In genomic region chr18:12282436-12283039, GRCh38 we compare ENCODE assay signal across 15 cellular contexts. TPM values are rescaled to one million over a fixed set of nuclear protein-coding genes. Genes with fewer than 3 reads are reported as not detected.
DNase-seq lines count a peak whose midpoint lies in the region; ATAC-seq and TF ChIP-seq lines count a peak whose summit lies in the region.
"Had no signal": no experiment of that assay in that cellular context is flagged by ENCODE, and none has a peak within 500 bp of the region (broad histone marks: within the 10 kb centered on the region; RNA-seq: fewer than 3 reads in every experiment).

No MANE protein-coding gene starts in this region.

- peaks cover 23% of the 10 kb centered on the region for H3K27me3 Mint-ChIP-seq in WTC11 (ENCODE audit: low read depth)

- intact Hi-C loops in psoas muscle (cut with DNase I): no loop called here

- no peak for TF ChIP-seq RAD21 in SK-N-SH (IDR thresholded peaks at IDR 0.05; ENCODE audit: low read length)

- H3F3A ChIP-seq in SK-N-SH (replicated peaks; ENCODE audit: insufficient read depth): peaks cover 5% of the 10 kb centered on the region

- no peaks in the 10 kb centered on the region for H3K9me3 ChIP-seq in SK-N-SH
- H3K9me3 ChIP-seq in fibroblast of lung (ENCODE audit: control insufficient read depth, insufficient read depth, low read depth, low read length): no peaks in the 10 kb centered on the region
- H3K9me3 ChIP-seq in HAP-1: no peaks in the 10 kb centered on the region
- H3K9me3 ChIP-seq in psoas muscle: no peaks in the 10 kb centered on the region
- H3K9me3 ChIP-seq: upper lobe of left lung had no signal

- POLR2A ChIA-PET in SK-N-SH (lab: Yijun Ruan, JAX): no interaction called here
- POLR2A ChIA-PET in WTC11 (lab: Charles Lee): no interaction called here

- TF ChIP-seq CTCF in SK-N-SH (IDR thresholded peaks at IDR 0.05) (no peak), fibroblast of lung (conservative IDR thresholded peaks at IDR 0.05 in 1 of 2, IDR thresholded peaks at IDR 0.05 in 1 of 2; ENCODE audit: low read depth in 1 of 2, low read length in 2 of 2) (no peak), psoas muscle (IDR thresholded peaks at IDR 0.05) (no peak), WTC11 (IDR thresholded peaks at IDR 0.05) (no peak)

- H2AFZ ChIP-seq in SK-N-SH (ENCODE audit: low read depth) (peak overlapping the region; percentile 67; the same call in 1 of the 2 replicates), fibroblast of lung (ENCODE audit: low read length) (peak overlapping the region; percentile 3)

- no peak overlapping the region for H3K27ac Mint-ChIP-seq in WTC11
- H3K27ac Mint-ChIP-seq: activated naive CD8-positive, alpha-beta T cell had no signal

- no peaks in the 10 kb centered on the region for H3K27me3 ChIP-seq in SK-N-SH (ENCODE audit: insufficient read depth)
- no peaks in the 10 kb centered on the region for H3K27me3 ChIP-seq in fibroblast of lung (ENCODE audit: control insufficient read depth, insufficient read depth, low read length)
- peaks cover 3% of the 10 kb centered on the region for H3K27me3 ChIP-seq in rectal smooth muscle tissue (ENCODE audit: control insufficient read depth, insufficient read depth, low read length)
- H3K27me3 ChIP-seq in HAP-1 (ENCODE audit: low read depth): peaks cover 6% of the 10 kb centered on the region; the same call in 1 of the 2 replicates
- H3K27me3 ChIP-seq in psoas muscle (ENCODE audit: insufficient read depth in 3 of 3, low read length in 2 of 3): peaks cover 0 to 7% (median 3%) of the 10 kb centered on the region in 3 donors

- no peaks in the 10 kb centered on the region for H3K9me2 ChIP-seq in SK-N-SH

- ATAC-seq in psoas muscle (no peak), WTC11 (no peak)
- ATAC-seq: left ventricle myocardium superior had no signal

- DNase-seq in GM03348 (ENCODE audit: low spot score) (peak; percentile 87), SK-N-SH (no peak), fibroblast of lung (ENCODE audit: low read depth in 2 of 2) (peak; percentile 66 to 93), HAP-1 (ENCODE audit: low spot score in 2 of 2) (no peak), psoas muscle (no peak), WTC11 (ENCODE audit: low spot score) (no peak)
- DNase-seq in activated naive CD4-positive, alpha-beta T cell treated with anti-CD3 and anti-CD28 coated beads, Interleukin-2, amount 50 U/mL, for 16 hours: no peak
- DNase-seq: left ventricle myocardium superior, NCI-H1436, T-helper 2 cell, upper lobe of left lung had no signal

- in situ Hi-C loops in HAP-1 (cut with MboI; ENCODE audit: low sequenced_read_pairs): no loop called here

- peaks cover 28% of the 10 kb centered on the region for H3K4me1 Mint-ChIP-seq in WTC11

- CTCF ChIA-PET in SK-N-SH (lab: Yijun Ruan, JAX): interaction anchor here (0.9 to 6.1 kb wide), 3 partner anchors 10 to 110 kb away, joined by 4 to 50 read pairs (median 4); no protein-coding TSS in a partner anchor
- CTCF ChIA-PET in WTC11 (lab: Charles Lee): interaction anchor here (0.7 to 6.2 kb wide), 16 partner anchors 10 to 110 kb away, joined by 3 to 63 read pairs (median 4); partner anchors contain the start of genes AFG3L2 and TUBB6

- no peak for TF ChIP-seq EP300 in SK-N-SH (IDR thresholded peaks at IDR 0.05; ENCODE audit: borderline replicate concordance in 1 of 2, low read depth in 1 of 2, low read length in 1 of 2)

- H3K27ac ChIP-seq in SK-N-SH (ENCODE audit: low read depth in 2 of 2, low read length in 1 of 2) (peak overlapping the region in 1 of 2 experiments; percentile 63; a peak in 2 of 4 replicates), fibroblast of lung (ENCODE audit: insufficient read depth, low read length) (peak overlapping the region; percentile 69), rectal smooth muscle tissue (ENCODE audit: low read depth, low read length) (peak overlapping the region; percentile 55), psoas muscle (no peak overlapping the region)
- H3K27ac ChIP-seq: upper lobe of left lung had no signal

- WGBS in SK-N-SH (ENCODE audit: low lambda C conversion rate): 62% methylated on average over 9 of the region's 9 CpGs
- WGBS in psoas muscle, 3 donors: 73 to 75% (median 73%) methylated on average over 9 of the region's 9 CpGs

- no peak overlapping the region for H3K4me3 Mint-ChIP-seq in WTC11
- H3K4me3 Mint-ChIP-seq: activated naive CD8-positive, alpha-beta T cell had no signal

- H3K4me3 ChIP-seq in SK-N-SH (ENCODE audit: low read depth in 2 of 2, low read length in 1 of 2) (peak overlapping the region in 1 of 2 experiments; percentile 22; a peak in 1 of 4 replicates), fibroblast of lung (replicated peaks in 1 of 4; ENCODE audit: control extremely low read depth in 1 of 4, insufficient read depth in 1 of 4, low read depth in 3 of 4, low read length in 4 of 4) (no peak overlapping the region), rectal smooth muscle tissue (ENCODE audit: low read length) (no peak overlapping the region), HAP-1 (no peak overlapping the region), psoas muscle (no peak overlapping the region)
- H3K4me3 ChIP-seq: upper lobe of left lung had no signal

- no peaks in the 10 kb centered on the region for H3K36me3 ChIP-seq in SK-N-SH (replicated peaks in 1 of 2; ENCODE audit: control insufficient read depth in 1 of 2, insufficient read depth in 2 of 2, low read length in 1 of 2)
- no peaks in the 10 kb centered on the region for H3K36me3 ChIP-seq in fibroblast of lung (ENCODE audit: control insufficient read depth, insufficient read depth, low read length)
- no peaks in the 10 kb centered on the region for H3K36me3 ChIP-seq in rectal smooth muscle tissue (ENCODE audit: control insufficient read depth, insufficient read depth, low read length)
- no peaks in the 10 kb centered on the region for H3K36me3 ChIP-seq in HAP-1 (replicated peaks)
- no peaks in the 10 kb centered on the region for H3K36me3 ChIP-seq in psoas muscle (ENCODE audit: insufficient read depth in 1 of 2, low read depth in 1 of 2)
- H3K36me3 ChIP-seq: upper lobe of left lung had no signal

- H3K79me2 ChIP-seq in SK-N-SH (ENCODE audit: insufficient read depth): no peaks in the 10 kb centered on the region
- no peaks in the 10 kb centered on the region for H3K79me2 ChIP-seq in fibroblast of lung (ENCODE audit: control insufficient read depth, insufficient read depth, low read length)

- peak overlapping the region; percentile 60 for H3K4me2 ChIP-seq in SK-N-SH
- H3K4me2 ChIP-seq in fibroblast of lung (ENCODE audit: extremely low read depth, insufficient read depth, low read length): peak overlapping the region; percentile 52

- H3K4me1 ChIP-seq in SK-N-SH (ENCODE audit: control insufficient read depth in 1 of 2, insufficient read depth in 2 of 2, low read depth in 1 of 2, low read length in 1 of 2) (peaks cover 4 to 11% of the 10 kb centered on the region in 2 experiments; a peak in 2 of 4 replicates), fibroblast of lung (ENCODE audit: control insufficient read depth, extremely low read depth, insufficient read depth, low read length) (peaks cover 25% of the 10 kb centered on the region), rectal smooth muscle tissue (ENCODE audit: control insufficient read depth, insufficient read depth, low read length) (peaks cover 34% of the 10 kb centered on the region), HAP-1 (no peaks in the 10 kb centered on the region), psoas muscle (peaks cover 7% of the 10 kb centered on the region)

- H4K20me1 ChIP-seq in SK-N-SH (ENCODE audit: insufficient read depth): no peaks in the 10 kb centered on the region
- H4K20me1 ChIP-seq in fibroblast of lung (ENCODE audit: control insufficient read depth, extremely low read depth, insufficient read depth, low read length): no peaks in the 10 kb centered on the region

- no peaks in the 10 kb centered on the region for H3K9me3 Mint-ChIP-seq in WTC11

- H3K9ac ChIP-seq in SK-N-SH (no peak overlapping the region), fibroblast of lung (ENCODE audit: insufficient read depth, low read length) (no peak overlapping the region), rectal smooth muscle tissue (ENCODE audit: low read length) (no peak overlapping the region)

- H3K36me3 Mint-ChIP-seq in WTC11: no peaks in the 10 kb centered on the region
- H3K36me3 Mint-ChIP-seq: activated naive CD8-positive, alpha-beta T cell had no signal

TF ChIP-seq in SK-N-SH, 30 proteins besides CTCF, POLR2A, EP300 and RAD21 (continues in another document):
- no peak for TF ChIP-seq USF1 (IDR thresholded peaks at IDR 0.05; ENCODE audit: borderline replicate concordance, low read depth)

TF ChIP-seq in WTC11, 78 proteins besides CTCF, POLR2A, EP300 and RAD21 (continues in another document):
- TF ChIP-seq ATF6 (CRISPR knock-in tag; IDR thresholded peaks at IDR 0.05): no peak

RNA-seq across cellular contexts. Expression of gene TUBB6, which starts 25.5 kb away (rescaled TPM):
- polyA plus RNA-seq in SK-N-SH (2012; rRNA removed): 285 and 387 TPM in 2 replicates
- 158 and 241 TPM in 2 replicates for polyA plus RNA-seq in SK-N-SH (2012; cell fraction: cytosol; rRNA removed)
- polyA plus RNA-seq in SK-N-SH (2012; cell fraction: nucleus; rRNA removed): 318 and 338 TPM in 2 replicates
- total RNA-seq in fibroblast of lung: 269 and 408 TPM in 2 replicates
- 549 and 646 TPM in 2 replicates for polyA plus RNA-seq in fibroblast of lung
- 613 and 673 TPM in 2 replicates for polyA plus RNA-seq in fibroblast of lung (2012)
- polyA minus RNA-seq in fibroblast of lung (ENCODE audit: low replicate concordance): 453 and 575 TPM in 2 replicates
- 10 to 100 TPM; 12.5 to 25.3 (median 18.5) TPM for total RNA-seq in psoas muscle
- polyA plus RNA-seq in psoas muscle: 10 to 100 TPM; 17.4 to 46.7 (median 23.6) TPM
- total RNA-seq in WTC11 (2021): 137 to 240 TPM (median 149 TPM) in 3 replicates

RNA-seq across cellular contexts. Expression of gene CIDEA, which starts 28.4 kb away (rescaled TPM):
- not detected in 2 replicates for polyA plus RNA-seq in SK-N-SH (2012; rRNA removed)
- polyA plus RNA-seq in SK-N-SH (2012; cell fraction: cytosol; rRNA removed): not detected in 2 replicates
- polyA plus RNA-seq in SK-N-SH (2012; cell fraction: nucleus; rRNA removed): not detected in 2 replicates
- 0.26 and 1.7 TPM in 2 replicates for total RNA-seq in fibroblast of lung
- 0.12 and 0.21 TPM in 2 replicates for polyA plus RNA-seq in fibroblast of lung
- 0.22 and 0.33 TPM in 2 replicates for polyA plus RNA-seq in fibroblast of lung (2012)
- polyA minus RNA-seq in fibroblast of lung (ENCODE audit: low replicate concordance): not detected in 2 replicates
- under 1 TPM in 1 of 4 donors, not detected in 3; 0.42 TPM for total RNA-seq in psoas muscle
- polyA plus RNA-seq in psoas muscle: 1 to 10 TPM in 2 of 3 donors, under 1 TPM in 1; 0.38 to 2.7 (median 1.0) TPM
- total RNA-seq in WTC11 (2021): 0.23 to 0.50 TPM (median 0.23 TPM) in 3 replicates
- total RNA-seq: activated CD8-positive, alpha-beta memory T cell treated with anti-CD3 and anti-CD28 coated beads for 36 hours; progenitor cell of endocrine pancreas; upper lobe of left lung had no signal

Comparison
In these comparisons a context has a peak if more than half of its experiments do, and no peak if none do; other contexts are left out.
1. DNase-seq: peak in GM03348 (single experiment) and fibroblast of lung (2 of 2); none in SK-N-SH (single experiment), HAP-1 (0 of 2), psoas muscle (0 of 2), WTC11 (single experiment) and activated naive CD4-positive, alpha-beta T cell treated with anti-CD3 and anti-CD28 coated beads, Interleukin-2, amount 50 U/mL, for 16 hours (single experiment).